In genomic region chr3:12632523-12632922, GRCh38 we compare ENCODE assay signal across 14 cellular contexts.
"Had no signal": no experiment of that assay in that cellular context is flagged by ENCODE, and none has a peak within 500 bp of the region (broad histone marks: within the 10 kb centered on the region; RNA-seq: fewer than 3 reads in every experiment).

No MANE protein-coding gene starts in this region.

- H3K27ac ChIP-seq: epithelial cell of prostate, parathyroid adenoma, tibial nerve, vagina had no signal

- H3K27me3 ChIP-seq: heart right ventricle, tibial nerve, vagina had no signal

- H3K4me3 ChIP-seq: heart right ventricle, lung, tibial nerve, vagina had no signal

- H3K36me3 ChIP-seq: vagina had no signal

- FAIRE-seq: frontal cortex had no signal

- H3K9me3 ChIP-seq: heart right ventricle, tibial nerve, vagina had no signal

- ATAC-seq: heart right ventricle; left cardiac atrium; stimulated activated memory B cell treated with anti-CD40 and anti-IgM and Interleukin-4, amounts not matched to agents 10 μg/mL and 1 μg/mL and 100 μg/mL, for 72 hours had no signal

- DNase-seq: activated CD4-positive, alpha-beta T cell treated with anti-CD3 and anti-CD28 coated beads, Interleukin-2, amount 50 U/mL, for 4 hours; activated naive CD4-positive, alpha-beta T cell; heart right ventricle; left cardiac atrium; retina; stimulated activated CD4-positive, alpha-beta T cell treated with anti-CD3 and anti-CD28 coated beads, Interleukin-2, amount 100 ng/mL, for 48 hours; SW 1271 had no signal

- H2AFZ ChIP-seq: parathyroid adenoma had no signal

- H3K9ac ChIP-seq: parathyroid adenoma had no signal
